9 cellular contexts compared by ENCODE assay signal in the genomic region with DNA sequence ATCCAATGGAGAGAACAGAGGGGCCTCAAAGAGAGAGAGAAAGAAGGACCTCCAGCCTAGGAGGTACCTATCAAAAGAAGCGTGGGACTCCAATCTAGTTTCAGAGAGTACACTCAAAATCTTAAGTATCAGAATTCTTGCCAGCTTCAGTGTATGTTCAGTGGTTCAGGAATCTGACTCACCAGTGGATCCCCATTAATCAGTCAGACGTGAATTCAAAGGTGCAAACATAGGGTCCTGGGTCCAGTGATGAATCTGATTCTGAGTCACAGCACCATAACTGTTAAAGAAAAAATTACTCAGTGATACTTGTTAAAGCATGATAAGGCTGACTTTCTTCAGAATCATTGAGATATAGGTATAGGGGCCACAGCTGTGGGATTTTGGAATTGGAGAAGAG. TPM values are rescaled to one million over a fixed set of nuclear protein-coding genes. Genes with fewer than 3 reads are reported as not detected.
DNase-seq lines count a peak whose midpoint lies in the region; ATAC-seq and TF ChIP-seq lines count a peak whose summit lies in the region.
"Had no signal": no experiment of that assay in that cellular context is flagged by ENCODE, and none has a peak within 500 bp of the region (broad histone marks: within the 10 kb centered on the region; RNA-seq: fewer than 3 reads in every experiment).

No MANE protein-coding gene starts in this region.

- no peak for ATAC-seq in GM18498 (IDR thresholded peaks at IDR 0.05; ENCODE audit: unreplicated experiment)
- ATAC-seq: heart left ventricle had no signal

- H3K27me3 Mint-ChIP-seq in brain: no peaks in the 10 kb centered on the region

- no peak overlapping the region for H3K4me3 Mint-ChIP-seq in brain

- H3K36me3 Mint-ChIP-seq in brain: peaks cover 43% of the 10 kb centered on the region

- peaks cover 22% of the 10 kb centered on the region for H3K4me1 Mint-ChIP-seq in brain

- peaks cover 0 to 3% (median 0%) of the 10 kb centered on the region in 5 experiments for H3K9me3 Mint-ChIP-seq in brain

- peak overlapping the region in 3 of 5 experiments; percentile 14 to 41 (median 20) for H3K27ac Mint-ChIP-seq in brain

- TF ChIP-seq CTCF in brain (conservative IDR thresholded peaks at IDR 0.05) (no peak), retinal pigment epithelial cell (conservative IDR thresholded peaks at IDR 0.05; ENCODE audit: low read depth, low read length) (no peak)

- no peak overlapping the region for H3K4me3 ChIP-seq in retinal pigment epithelial cell (ENCODE audit: low read length)
- H3K4me3 ChIP-seq: heart left ventricle had no signal

- DNase-seq in EL (peak; percentile 85), HK-2 (ENCODE audit: unreplicated experiment) (peak; percentile 27), retinal pigment epithelial cell (ENCODE audit: low read depth) (peak; percentile 14), globus pallidus (ENCODE audit: low spot score) (no peak), activated gamma-delta T cell (lab: John Stamatoyannopoulos, UW) (no peak)
- DNase-seq: heart left ventricle, NCI-H510A treated with DMSO at 0.1 percent for 48 hours had no signal

RNA-seq across cellular contexts. Expression of gene ETNK1, which starts 33.2 kb away (rescaled TPM):
- 4.2 TPM for polyA plus RNA-seq in brain (ENCODE audit: insufficient read depth, low read depth, low replicate concordance)

Comparison
In these comparisons a context has a peak if more than half of its experiments do, and no peak if none do; other contexts are left out.
1. DNase-seq: peak in EL (single experiment), HK-2 (single experiment) and retinal pigment epithelial cell (single experiment); none in globus pallidus (single experiment) and activated gamma-delta T cell (single experiment).